1 cellular context compared by ENCODE assay signal in genomic region chr1:21334214-21335087, GRCh38.
TF ChIP-seq lines count a peak whose summit lies in the region.

No MANE protein-coding gene starts in this region.

TF ChIP-seq in HepG2, 621 proteins besides CTCF, POLR2A, EP300 and RAD21 (continued from another document and continues in another):
- TF ChIP-seq ZNF713 (CRISPR knock-in tag; IDR thresholded peaks at IDR 0.05) = no peak
- no peak for TF ChIP-seq TRIM22 (IDR thresholded peaks at IDR 0.05)
- TF ChIP-seq SMARCC2 (IDR thresholded peaks at IDR 0.05) = no peak
- TF ChIP-seq CREB1 (IDR thresholded peaks at IDR 0.05) = no peak
- TF ChIP-seq CREB1 (CRISPR knock-in tag; IDR thresholded peaks at IDR 0.05) = no peak
- no peak for TF ChIP-seq ZNF841 (CRISPR knock-in tag; IDR thresholded peaks at IDR 0.05; ENCODE audit: borderline replicate concordance)
- TF ChIP-seq EHMT2 (IDR thresholded peaks at IDR 0.05; ENCODE audit: borderline replicate concordance, low read depth, low read length) = no peak
- TF ChIP-seq FOXO4 (CRISPR knock-in tag; conservative IDR thresholded peaks at IDR 0.05) = no peak
- 0 out of 2 replicates have a peak, but pooled peaks have one; percentile 67 for TF ChIP-seq ZNF546 (CRISPR knock-in tag; conservative IDR thresholded peaks at IDR 0.05)
- peak; percentile 75 for TF ChIP-seq ELF3 (CRISPR knock-in tag; IDR thresholded peaks at IDR 0.05)
- no peak for TF ChIP-seq KDM3A (CRISPR knock-in tag; IDR thresholded peaks at IDR 0.05; ENCODE audit: low read depth)
- no peak for TF ChIP-seq CC2D1A (CRISPR knock-in tag; IDR thresholded peaks at IDR 0.05)
- TF ChIP-seq STAG1 (CRISPR knock-in tag; IDR thresholded peaks at IDR 0.05) = peak; percentile 64
- 0 out of 2 replicates have a peak, but pooled peaks have one; percentile 31 for TF ChIP-seq HNRNPL (IDR thresholded peaks at IDR 0.05; ENCODE audit: low read depth, low read length)
- TF ChIP-seq XRCC5 (optimal IDR thresholded peaks at IDR 0.05; ENCODE audit: low read length) = peak; percentile 72
- TF ChIP-seq ZNF543 (CRISPR knock-in tag; IDR thresholded peaks at IDR 0.05) = no peak
- no peak for TF ChIP-seq ZNF432 (CRISPR knock-in tag; IDR thresholded peaks at IDR 0.05; ENCODE audit: borderline replicate concordance)
- no peak for TF ChIP-seq ISL2 (CRISPR knock-in tag; IDR thresholded peaks at IDR 0.05)
- TF ChIP-seq NFIC (IDR thresholded peaks at IDR 0.05; ENCODE audit: low read length) = no peak
- TF ChIP-seq ZNF225 (CRISPR knock-in tag; IDR thresholded peaks at IDR 0.05) = 0 out of 2 replicates have a peak, but pooled peaks have one; percentile 69
- no peak for TF ChIP-seq ZHX1 (CRISPR knock-in tag; IDR thresholded peaks at IDR 0.05; ENCODE audit: low read depth)
- TF ChIP-seq ZBTB1 (CRISPR knock-in tag; IDR thresholded peaks at IDR 0.05; ENCODE audit: borderline replicate concordance) = no peak
- no peak for TF ChIP-seq FOXO1 (CRISPR knock-in tag; IDR thresholded peaks at IDR 0.05)
- no peak for TF ChIP-seq MAX (IDR thresholded peaks at IDR 0.05)
- no peak for TF ChIP-seq HMGXB3 (CRISPR knock-in tag; IDR thresholded peaks at IDR 0.05; ENCODE audit: borderline replicate concordance)
- TF ChIP-seq POGK (CRISPR knock-in tag; conservative IDR thresholded peaks at IDR 0.05) = no peak
- TF ChIP-seq TSC22D2 (CRISPR knock-in tag; IDR thresholded peaks at IDR 0.05; ENCODE audit: borderline replicate concordance) = no peak
- TF ChIP-seq ZNF660 (CRISPR knock-in tag; IDR thresholded peaks at IDR 0.05; ENCODE audit: borderline replicate concordance, low read depth) = no peak
- no peak for TF ChIP-seq ZNF747 (CRISPR knock-in tag; IDR thresholded peaks at IDR 0.05; ENCODE audit: borderline replicate concordance)
- 0 out of 2 replicates have a peak, but pooled peaks have one; percentile 22 for TF ChIP-seq SP5 (CRISPR knock-in tag; IDR thresholded peaks at IDR 0.05; ENCODE audit: borderline replicate concordance, low read depth)
- TF ChIP-seq ZBTB7B (CRISPR knock-in tag; IDR thresholded peaks at IDR 0.05) = no peak
- no peak for TF ChIP-seq PRMT3 (CRISPR knock-in tag; IDR thresholded peaks at IDR 0.05; ENCODE audit: borderline replicate concordance, low read depth)
- no peak for TF ChIP-seq SNAPC4 (CRISPR knock-in tag; IDR thresholded peaks at IDR 0.05)
- no peak for TF ChIP-seq CCAR2 (optimal IDR thresholded peaks at IDR 0.05; ENCODE audit: low read depth, low read length)
- peak; percentile 21; the same call in 1 of the 2 replicates for TF ChIP-seq ARID5B (CRISPR knock-in tag; IDR thresholded peaks at IDR 0.05)
- no peak for TF ChIP-seq SOX6 (IDR thresholded peaks at IDR 0.05)
- TF ChIP-seq SOX6 (CRISPR knock-in tag; IDR thresholded peaks at IDR 0.05) = no peak
- no peak for TF ChIP-seq ZNF414 (CRISPR knock-in tag; IDR thresholded peaks at IDR 0.05)
- no peak for TF ChIP-seq REXO4 (CRISPR knock-in tag; IDR thresholded peaks at IDR 0.05; ENCODE audit: borderline replicate concordance)
- TF ChIP-seq TCF7 (IDR thresholded peaks at IDR 0.05; ENCODE audit: low read depth) = no peak
